26 cellular contexts compared by ENCODE assay signal in genomic region chr19:49873834-49874233, GRCh38. TPM values are rescaled to one million over a fixed set of nuclear protein-coding genes. Genes with fewer than 3 reads are reported as not detected.
DNase-seq lines count a peak whose midpoint lies in the region; ATAC-seq and TF ChIP-seq lines count a peak whose summit lies in the region.
"Had no signal": no experiment of that assay in that cellular context is flagged by ENCODE, and none has a peak within 500 bp of the region (broad histone marks: within the 10 kb centered on the region; RNA-seq: fewer than 3 reads in every experiment).

No MANE protein-coding gene starts in this region.

- H3K36me3 ChIP-seq in HEK293 (ENCODE audit: control insufficient read depth in 2 of 2, insufficient read depth in 1 of 2, low read length in 2 of 2) (peaks cover 0 to 28% of the 10 kb centered on the region in 2 experiments; a peak in 1 of 3 replicates), muscle layer of colon (ENCODE audit: insufficient read depth, low read length) (peaks cover 25% of the 10 kb centered on the region), testis (ENCODE audit: low read depth, missing control alignments) (no peaks in the 10 kb centered on the region)

- H3K27ac Mint-ChIP-seq in WTC11: peak overlapping the region; percentile 65; the same call in 1 of the 2 replicates
- H3K27ac Mint-ChIP-seq: CD4-positive, alpha-beta T cell had no signal

- no peak overlapping the region for H3K9ac ChIP-seq in muscle layer of colon (ENCODE audit: low read length)

- TF ChIP-seq CTCF in HEK293 (tag by site-specific recombination; IDR thresholded peaks at IDR 0.05): no peak
- no peak for TF ChIP-seq CTCF in WTC11 (IDR thresholded peaks at IDR 0.05)
- TF ChIP-seq CTCF in testis (IDR thresholded peaks at IDR 0.05): no peak

- no peaks in the 10 kb centered on the region for H3K9me3 Mint-ChIP-seq in WTC11
- H3K9me3 Mint-ChIP-seq: activated naive CD8-positive, alpha-beta T cell treated with anti-CD3 and anti-CD28 coated beads, Interleukin-2, amount 10 ng/mL, durations not matched to agents 7 days and 5 days; CD4-positive, alpha-beta T cell; central memory CD8-positive, alpha-beta T cell had no signal

- WGBS in testis, 2 donors: 82% methylated on average over 4 to 10 of the region's 10 CpGs

- H3K4me1 ChIP-seq in HEK293 (ENCODE audit: control insufficient read depth, insufficient read depth, low read length) (peaks cover 15% of the 10 kb centered on the region), muscle layer of colon (ENCODE audit: insufficient read depth, low read length) (peaks cover 25% of the 10 kb centered on the region), testis (peaks cover 28% of the 10 kb centered on the region)

- CTCF ChIA-PET in HEK293 (lab: Yijun Ruan, JAX) (no interaction called here), WTC11 (lab: Charles Lee) (no interaction called here)

- no peaks in the 10 kb centered on the region for H3K27me3 ChIP-seq in muscle layer of colon (ENCODE audit: control insufficient read depth in 1 of 2, insufficient read depth in 2 of 2, low read length in 2 of 2)
- H3K27me3 ChIP-seq in testis: no peaks in the 10 kb centered on the region
- H3K27me3 ChIP-seq: dorsolateral prefrontal cortex, gastroesophageal sphincter, left lung, spleen had no signal

- ATAC-seq in WTC11 (no peak), sciatic nerve (no peak), GM18867 (IDR thresholded peaks at IDR 0.05; ENCODE audit: unreplicated experiment) (no peak)
- ATAC-seq: gastroesophageal sphincter, left lung had no signal

- TF ChIP-seq POLR2A in testis (IDR thresholded peaks at IDR 0.05): no peak

- H3K27me3 Mint-ChIP-seq in WTC11 (ENCODE audit: low read depth): no peaks in the 10 kb centered on the region
- H3K27me3 Mint-ChIP-seq: activated naive CD8-positive, alpha-beta T cell treated with anti-CD3 and anti-CD28 coated beads, Interleukin-2, amount 10 ng/mL, durations not matched to agents 7 days and 5 days; CD4-positive, alpha-beta T cell; central memory CD8-positive, alpha-beta T cell had no signal

- intact Hi-C loops in testis (cut with DNase I; ENCODE audit: low total_unique reads): no loop called here
- intact Hi-C loops in sciatic nerve (cut with DNase I): no loop called here

- peaks cover 2% of the 10 kb centered on the region for H3K36me3 Mint-ChIP-seq in WTC11

- DNase-seq in WTC11 (ENCODE audit: low spot score) (no peak), testis (no peak), sciatic nerve (ENCODE audit: low spot score) (no peak), NCI-H2029 treated with DMSO at 0.1 percent for 48 hours (lab: John Stamatoyannopoulos, UW) (no peak)
- DNase-seq: activated CD4-positive, alpha-beta T cell treated with anti-CD3 and anti-CD28 coated beads, Interleukin-2, amount 50 U/mL, for 48 hours; activated CD4-positive, CD25-positive, alpha-beta regulatory T cell; activated CD8-positive, alpha-beta memory T cell treated with anti-CD3 and anti-CD28 coated beads, Interleukin-2, amount 50 U/mL, for 48 hours; activated effector memory CD4-positive, alpha-beta T cell treated with Interleukin-2 at 50 U/mL for 16 hours; activated naive CD8-positive, alpha-beta T cell treated with anti-CD3 and anti-CD28 coated beads, Interleukin-2, amount 10 ng/mL, durations not matched to agents 7 days and 5 days; CD4-positive, alpha-beta T cell; dorsolateral prefrontal cortex; EL; GOT3; hypothalamus; mesendoderm; occipital lobe; spleen; T-helper 9 cell; trophoblast cell had no signal

- POLR2A ChIA-PET in HEK293 (lab: Yijun Ruan, JAX): interaction anchor here (0.5 to 4.8 kb wide), 2 partner anchors 9 to 55 kb away, joined by 4 to 41 read pairs; partner anchors contain the start of genes ATF5 and NUP62
- POLR2A ChIA-PET in WTC11 (lab: Charles Lee): no interaction called here

- peak overlapping the region; percentile 20; the same call in 1 of the 2 replicates for H3K27ac ChIP-seq in HEK293 (ENCODE audit: extremely low read depth, low read depth, low read length)
- peak overlapping the region; percentile 42 for H3K27ac ChIP-seq in muscle layer of colon (ENCODE audit: low read depth, low read length)
- peak overlapping the region; percentile 29 for H3K27ac ChIP-seq in testis
- H3K27ac ChIP-seq: gastroesophageal sphincter, left lung had no signal

- H3K4me3 ChIP-seq in HEK293 (ENCODE audit: low read depth, low read length): no peak overlapping the region
- no peak overlapping the region for H3K4me3 ChIP-seq in muscle layer of colon (ENCODE audit: low read depth in 1 of 2, low read length in 2 of 2)
- no peak overlapping the region for H3K4me3 ChIP-seq in testis
- H3K4me3 ChIP-seq: gastroesophageal sphincter, left lung, spleen had no signal

- H3K9me3 ChIP-seq in HEK293 (ENCODE audit: control insufficient read depth, insufficient read depth, low read depth, low read length) (no peaks in the 10 kb centered on the region), muscle layer of colon (ENCODE audit: low read length) (no peaks in the 10 kb centered on the region), testis (no peaks in the 10 kb centered on the region)
- H3K9me3 ChIP-seq: gastroesophageal sphincter, left lung, spleen had no signal

- H3K4me1 Mint-ChIP-seq in WTC11: peaks cover 21% of the 10 kb centered on the region

- no peak overlapping the region for H3K4me3 Mint-ChIP-seq in WTC11
- H3K4me3 Mint-ChIP-seq: activated naive CD8-positive, alpha-beta T cell treated with anti-CD3 and anti-CD28 coated beads, Interleukin-2, amount 10 ng/mL, durations not matched to agents 7 days and 5 days; central memory CD8-positive, alpha-beta T cell had no signal

TF ChIP-seq in HEK293, 187 proteins besides CTCF, POLR2A, EP300 and RAD21:
- no peak for TF ChIP-seq ZFP69B (tag by site-specific recombination; IDR thresholded peaks at IDR 0.05)
- no peak for TF ChIP-seq GLIS1 (tag by site-specific recombination; IDR thresholded peaks at IDR 0.05)
- no peak for TF ChIP-seq GLI4 (tag by site-specific recombination; IDR thresholded peaks at IDR 0.05)

TF ChIP-seq in WTC11, 78 proteins besides CTCF, POLR2A, EP300 and RAD21 (continues in another document):
- TF ChIP-seq CDX4 (CRISPR knock-in tag; IDR thresholded peaks at IDR 0.05; ENCODE audit: borderline replicate concordance) (no peak), ZBTB21 (CRISPR knock-in tag; IDR thresholded peaks at IDR 0.05; ENCODE audit: borderline replicate concordance) (no peak), FOXJ3 (CRISPR knock-in tag; IDR thresholded peaks at IDR 0.05; ENCODE audit: borderline replicate concordance) (no peak), NFE2L1 (CRISPR knock-in tag; IDR thresholded peaks at IDR 0.05) (no peak), ZBTB43 (CRISPR knock-in tag; IDR thresholded peaks at IDR 0.05) (no peak), ZNF423 (CRISPR knock-in tag; IDR thresholded peaks at IDR 0.05) (no peak), ELF4 (CRISPR knock-in tag; IDR thresholded peaks at IDR 0.05; ENCODE audit: low read depth) (no peak), PRRX2 (CRISPR knock-in tag; IDR thresholded peaks at IDR 0.05) (no peak), JAZF1 (CRISPR knock-in tag; IDR thresholded peaks at IDR 0.05) (no peak)

RNA-seq across cellular contexts. Expression of gene AKT1S1, which starts 3.3 kb away (rescaled TPM):
- total RNA-seq in WTC11 (2021) (41.9 to 47.8 TPM (median 46.5 TPM) in 3 replicates), testis (10 to 100 TPM; 35.0 to 35.7 TPM), sciatic nerve (36.6 TPM)
- 42.8 TPM for polyA plus RNA-seq in testis (ENCODE audit: insufficient read depth, low read depth, low replicate concordance)

RNA-seq across cellular contexts. Expression of gene TBC1D17, which starts 3.7 kb away (rescaled TPM):
- total RNA-seq in WTC11 (2021) (44.4 to 52.8 TPM (median 46.7 TPM) in 3 replicates), testis (10 to 100 TPM; 47.2 to 49.1 TPM), sciatic nerve (64.8 TPM)
- polyA plus RNA-seq in testis (ENCODE audit: insufficient read depth, low read depth, low replicate concordance): 31.1 TPM

RNA-seq across cellular contexts. Expression of gene PNKP, which starts 6.5 kb away (rescaled TPM):
- total RNA-seq in WTC11 (2021) (133 to 146 TPM (median 142 TPM) in 3 replicates), testis (100 to 1,000 TPM; 110 to 125 TPM), sciatic nerve (66.6 TPM)
- polyA plus RNA-seq in testis (ENCODE audit: insufficient read depth, low read depth, low replicate concordance): 45.5 TPM

RNA-seq across cellular contexts. Expression of gene IL4I1, which starts 22.9 kb away (rescaled TPM):
- total RNA-seq in WTC11 (2021) (0.83 to 1.4 TPM (median 0.99 TPM) in 3 replicates), testis (10 to 100 TPM; 17.1 to 20.4 TPM), sciatic nerve (4.6 TPM)
- 61.9 TPM for polyA plus RNA-seq in testis (ENCODE audit: insufficient read depth, low read depth, low replicate concordance)
- total RNA-seq: NCI-H460, occipital lobe had no signal

RNA-seq across cellular contexts. Expression of gene PTOV1, which starts 22.9 kb away (rescaled TPM):
- total RNA-seq in WTC11 (2021) (296 to 316 TPM (median 306 TPM) in 3 replicates), testis (100 to 1,000 TPM; 257 to 260 TPM), sciatic nerve (143 TPM)
- polyA plus RNA-seq in testis (ENCODE audit: insufficient read depth, low read depth, low replicate concordance): 235 TPM
